ENCODE assay signal across 1 cellular context in genomic region chr6:29847871-29848630, GRCh38.
TF ChIP-seq lines count a peak whose summit lies in the region.

No MANE protein-coding gene starts in this region.

TF ChIP-seq in HepG2, 621 proteins besides CTCF, POLR2A, EP300 and RAD21 (continued from another document and continues in another):
- no peak for TF ChIP-seq ZNF704 (CRISPR knock-in tag; IDR thresholded peaks at IDR 0.05; ENCODE audit: borderline replicate concordance)
- no peak for TF ChIP-seq ZNF570 (CRISPR knock-in tag; IDR thresholded peaks at IDR 0.05; ENCODE audit: borderline replicate concordance)
- no peak for TF ChIP-seq ZBTB37 (CRISPR knock-in tag; IDR thresholded peaks at IDR 0.05)
- no peak for TF ChIP-seq CBX1 (IDR thresholded peaks at IDR 0.05; ENCODE audit: low read depth)
- no peak for TF ChIP-seq CENPT (CRISPR knock-in tag; IDR thresholded peaks at IDR 0.05; ENCODE audit: low read depth)
- no peak for TF ChIP-seq ZNF138 (CRISPR knock-in tag; IDR thresholded peaks at IDR 0.05; ENCODE audit: low read depth)
- TF ChIP-seq ZNF616 (CRISPR knock-in tag; IDR thresholded peaks at IDR 0.05; ENCODE audit: low read depth) = no peak
- TF ChIP-seq TEAD3 (CRISPR knock-in tag; optimal IDR thresholded peaks at IDR 0.05; ENCODE audit: borderline replicate concordance) = no peak
- no peak for TF ChIP-seq ZMYM2 (CRISPR knock-in tag; IDR thresholded peaks at IDR 0.05)
- no peak for TF ChIP-seq HIVEP1 (CRISPR knock-in tag; IDR thresholded peaks at IDR 0.05)
- TF ChIP-seq GTF3A (CRISPR knock-in tag; conservative IDR thresholded peaks at IDR 0.05) = no peak
- 0 out of 2 replicates have a peak, but pooled peaks have one; percentile 24 for TF ChIP-seq ZNF891 (CRISPR knock-in tag; IDR thresholded peaks at IDR 0.05)
- TF ChIP-seq ZNF737 (CRISPR knock-in tag; IDR thresholded peaks at IDR 0.05; ENCODE audit: borderline replicate concordance) = no peak
- TF ChIP-seq ZNF800 (CRISPR knock-in tag; IDR thresholded peaks at IDR 0.05) = no peak
- TF ChIP-seq ZHX1 (CRISPR knock-in tag; IDR thresholded peaks at IDR 0.05; ENCODE audit: low read depth) = no peak
- TF ChIP-seq STAG1 (CRISPR knock-in tag; IDR thresholded peaks at IDR 0.05) = peak; percentile 100
- no peak for TF ChIP-seq ZNF598 (CRISPR knock-in tag; IDR thresholded peaks at IDR 0.05; ENCODE audit: borderline replicate concordance)
- TF ChIP-seq ATF2 (CRISPR knock-in tag; IDR thresholded peaks at IDR 0.05) = 0 out of 2 replicates have a peak, but pooled peaks have one; percentile 33
- TF ChIP-seq KLF15 (CRISPR knock-in tag; IDR thresholded peaks at IDR 0.05; ENCODE audit: borderline replicate concordance) = no peak
- no peak for TF ChIP-seq RFX1 (IDR thresholded peaks at IDR 0.05)
- TF ChIP-seq ZNF431 (CRISPR knock-in tag; IDR thresholded peaks at IDR 0.05; ENCODE audit: borderline replicate concordance, low read depth) = no peak
- TF ChIP-seq ZNF234 (CRISPR knock-in tag; conservative IDR thresholded peaks at IDR 0.05) = no peak
- no peak for TF ChIP-seq ARID5B (CRISPR knock-in tag; IDR thresholded peaks at IDR 0.05)
- no peak for TF ChIP-seq CHD4 (IDR thresholded peaks at IDR 0.05; ENCODE audit: borderline replicate concordance, low read length)
- no peak for TF ChIP-seq PBX2 (CRISPR knock-in tag; IDR thresholded peaks at IDR 0.05)
- no peak for TF ChIP-seq RBFOX2 (IDR thresholded peaks at IDR 0.05; ENCODE audit: low read depth, low read length)
- no peak for TF ChIP-seq PHB2 (IDR thresholded peaks at IDR 0.05; ENCODE audit: partially characterized antibody)
- no peak for TF ChIP-seq SSRP1 (CRISPR knock-in tag; IDR thresholded peaks at IDR 0.05)
- no peak for TF ChIP-seq ZNF10 (CRISPR knock-in tag; IDR thresholded peaks at IDR 0.05; ENCODE audit: borderline replicate concordance, low read depth)
- TF ChIP-seq ZBTB14 (CRISPR knock-in tag; IDR thresholded peaks at IDR 0.05) = no peak
- no peak for TF ChIP-seq ZNF646 (CRISPR knock-in tag; IDR thresholded peaks at IDR 0.05)
- TF ChIP-seq BRD4 (CRISPR knock-in tag; IDR thresholded peaks at IDR 0.05) = 0 out of 2 replicates have a peak, but pooled peaks have one; percentile 41
- TF ChIP-seq NR2F2 (IDR thresholded peaks at IDR 0.05; ENCODE audit: borderline replicate concordance, low read depth) = no peak
- no peak for TF ChIP-seq TRIM24 (CRISPR knock-in tag; IDR thresholded peaks at IDR 0.05)
- TF ChIP-seq XRCC5 (optimal IDR thresholded peaks at IDR 0.05; ENCODE audit: low read length) = peak; percentile 26
